31 cellular contexts compared by ENCODE assay signal in the genomic region with DNA sequence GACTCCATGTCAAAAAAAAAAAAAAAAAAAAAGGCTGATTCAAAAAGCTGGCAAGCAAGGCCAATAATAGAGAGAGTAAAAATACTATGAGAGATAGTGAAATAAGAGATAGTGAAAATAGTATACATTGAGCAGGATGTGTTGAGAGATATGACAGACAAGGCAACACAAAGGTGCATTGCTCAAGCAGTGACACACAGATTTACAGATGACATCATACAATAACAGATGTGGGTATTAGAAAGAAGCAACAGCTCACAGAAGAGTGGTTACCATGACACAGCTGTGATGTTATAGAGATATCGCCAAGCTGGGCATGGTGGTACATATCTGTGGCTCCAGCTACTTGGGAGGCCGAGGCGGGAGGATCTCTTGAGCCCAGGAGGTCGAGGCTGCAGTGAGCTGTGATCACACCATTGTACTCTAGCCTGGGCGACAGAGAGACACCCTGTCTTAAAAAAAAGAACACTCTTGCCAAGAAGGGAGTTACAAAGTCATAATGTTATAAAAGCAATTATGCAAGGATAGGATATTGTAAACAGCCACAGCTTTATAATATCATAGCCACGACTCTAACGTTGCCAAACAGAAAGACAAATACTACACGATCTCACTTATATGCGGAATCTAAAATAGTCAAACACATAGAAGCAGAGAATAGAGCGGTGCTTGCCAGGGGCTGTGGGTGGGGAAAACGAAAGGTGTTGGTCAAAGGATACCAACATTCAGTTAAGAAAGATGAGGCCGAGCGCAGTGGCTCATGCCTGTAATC. TPM values are rescaled to one million over a fixed set of nuclear protein-coding genes. Genes with fewer than 3 reads are reported as not detected.
DNase-seq lines count a peak whose midpoint lies in the region; ATAC-seq and TF ChIP-seq lines count a peak whose summit lies in the region.
"Had no signal": no experiment of that assay in that cellular context is flagged by ENCODE, and none has a peak within 500 bp of the region (broad histone marks: within the 10 kb centered on the region; RNA-seq: fewer than 3 reads in every experiment).

No MANE protein-coding gene starts in this region.

- H3K4me1 Mint-ChIP-seq in progenitor cell of endocrine pancreas (ENCODE audit: low read depth), result no peaks in the 10 kb centered on the region
- H3K4me1 Mint-ChIP-seq: endodermal cell, neural crest cell had no signal

- WGBS in trophoblast cell (ENCODE audit: extremely low coverage, insufficient coverage, insufficient read length), result no CpG with 5 or more reads among the region's 13 CpGs

- no peaks in the 10 kb centered on the region for H3K4me1 ChIP-seq in HEK293 (ENCODE audit: control insufficient read depth, insufficient read depth, low read length)
- no peaks in the 10 kb centered on the region for H3K4me1 ChIP-seq in trophoblast cell (ENCODE audit: control insufficient read depth in 1 of 2, insufficient read depth in 2 of 2, low read length in 2 of 2)
- H3K4me1 ChIP-seq: adrenal gland, pancreas had no signal

- H3K36me3 ChIP-seq in HEK293 (ENCODE audit: control insufficient read depth in 2 of 2, insufficient read depth in 1 of 2, low read length in 2 of 2), result peaks cover 0 to 4% of the 10 kb centered on the region in 2 experiments; a peak in 1 of 3 replicates
- H3K36me3 ChIP-seq in trophoblast cell (ENCODE audit: control insufficient read depth in 1 of 2, insufficient read depth in 2 of 2, low read length in 2 of 2), result no peaks in the 10 kb centered on the region
- H3K36me3 ChIP-seq: adrenal gland, MG63, pancreas had no signal

- no peak for ATAC-seq in HG03432 (IDR thresholded peaks at IDR 0.05; ENCODE audit: unreplicated experiment)
- no peak for ATAC-seq in GM18868 (IDR thresholded peaks at IDR 0.05; ENCODE audit: unreplicated experiment)
- ATAC-seq: activated T-cell treated with anti-CD3 and anti-CD28 coated beads, Interleukin-2, amount 50 U/mL, for 72 hours; pancreas had no signal

- no peaks in the 10 kb centered on the region for H3K79me1 ChIP-seq in trophoblast cell (ENCODE audit: low read length)

- H3K9me3 ChIP-seq in HEK293 (ENCODE audit: control insufficient read depth, insufficient read depth, low read depth, low read length), result no peaks in the 10 kb centered on the region
- peaks cover 2% of the 10 kb centered on the region for H3K9me3 ChIP-seq in trophoblast cell (ENCODE audit: insufficient read depth, low read depth, low read length)
- H3K9me3 ChIP-seq: adrenal gland, MG63, pancreas had no signal

- no peak overlapping the region for H3K4ac ChIP-seq in trophoblast cell (ENCODE audit: low read depth, low read length)

- H4K12ac ChIP-seq in trophoblast cell (ENCODE audit: low read depth, low read length), result no peak overlapping the region

- DNase-seq in NCI-H226, result peak; percentile 30
- peak; percentile 77 for DNase-seq in epithelial cell of esophagus (ENCODE audit: low read depth)
- peak; percentile 65 to 87 for DNase-seq in trophoblast cell
- DNase-seq in progenitor cell of endocrine pancreas (ENCODE audit: low spot score, unreplicated experiment), result no peak
- no peak for DNase-seq in NCI-H1930 (lab: John Stamatoyannopoulos, UW)
- DNase-seq: activated B cell treated with CpG ODN at 0.5 μM for 24 hours; activated naive CD4-positive, alpha-beta T cell treated with Interleukin-2 at 50 U/mL for 16 hours; activated T-cell treated with anti-CD3 and anti-CD28 coated beads, Interleukin-2, amount 50 U/mL, for 72 hours; adrenal gland; C1 segment of cervical spinal cord; dermis blood vessel endothelial cell; endodermal cell; hippocampal formation; KBM-7; MG63; NCI-H1436 treated with DMSO at 0.1 percent for 48 hours; NCI-H2107; NCI-H446; NCI-H774; pancreas; retina; stimulated activated naive CD4-positive, alpha-beta T cell; T-helper 1 cell had no signal

- no peak overlapping the region for H3K18ac ChIP-seq in trophoblast cell (ENCODE audit: low read length)

- H2BK12ac ChIP-seq in trophoblast cell (ENCODE audit: low read length), result no peak overlapping the region

- no peak overlapping the region for H2AFZ ChIP-seq in trophoblast cell (ENCODE audit: insufficient read depth, low read length, poor library complexity)

- H3K79me2 ChIP-seq in trophoblast cell (ENCODE audit: control insufficient read depth, insufficient read depth, low read length, poor library complexity), result no peaks in the 10 kb centered on the region

- no peak overlapping the region for H3K4me2 ChIP-seq in trophoblast cell (ENCODE audit: low read length)

- H3K27ac Mint-ChIP-seq in progenitor cell of endocrine pancreas, result no peak overlapping the region
- H3K27ac Mint-ChIP-seq: activated B cell treated with CpG ODN at 0.5 μM for 24 hours; activated T-cell treated with anti-CD3 and anti-CD28 coated beads, Interleukin-2, amount 50 U/mL, for 72 hours; endodermal cell had no signal

- no peak overlapping the region for H4K91ac ChIP-seq in trophoblast cell (ENCODE audit: low read depth, low read length)

- no peak for TF ChIP-seq CTCF in HEK293 (tag by site-specific recombination; IDR thresholded peaks at IDR 0.05)
- no peak for TF ChIP-seq CTCF in epithelial cell of esophagus (IDR thresholded peaks at IDR 0.05; ENCODE audit: insufficient read depth, low read depth, low read length, missing control alignments)
- no peak for TF ChIP-seq CTCF in progenitor cell of endocrine pancreas (IDR thresholded peaks at IDR 0.05; ENCODE audit: unreplicated experiment)

- H2AK5ac ChIP-seq in trophoblast cell (ENCODE audit: low read length), result no peak overlapping the region

- H3K4me3 ChIP-seq in HEK293 (ENCODE audit: low read depth, low read length) (no peak overlapping the region), epithelial cell of esophagus (ENCODE audit: low read length) (no peak overlapping the region), trophoblast cell (ENCODE audit: low read depth, low read length) (no peak overlapping the region)
- H3K4me3 ChIP-seq: adrenal gland, MG63, pancreas, skin epidermis had no signal

- H2BK120ac ChIP-seq in trophoblast cell (ENCODE audit: insufficient read depth, low read length, poor library complexity), result no peak overlapping the region

- no peak overlapping the region for H3K23ac ChIP-seq in trophoblast cell (ENCODE audit: low read length)

- no peak overlapping the region for H3K4me3 Mint-ChIP-seq in progenitor cell of endocrine pancreas (ENCODE audit: low read depth)
- H3K4me3 Mint-ChIP-seq: activated B cell treated with CpG ODN at 0.5 μM for 24 hours; activated T-cell treated with anti-CD3 and anti-CD28 coated beads, Interleukin-2, amount 50 U/mL, for 72 hours; endodermal cell; neural crest cell had no signal

- no peaks in the 10 kb centered on the region for H3K36me3 Mint-ChIP-seq in progenitor cell of endocrine pancreas (ENCODE audit: insufficient read depth)

- H3K27ac ChIP-seq in HEK293 (ENCODE audit: extremely low read depth, low read depth, low read length), result no peak overlapping the region
- H3K27ac ChIP-seq in trophoblast cell (ENCODE audit: low read depth, low read length), result no peak overlapping the region
- H3K27ac ChIP-seq: adrenal gland, pancreas, skin epidermis had no signal

- no peak overlapping the region for H3K9ac ChIP-seq in trophoblast cell (ENCODE audit: low read length)

- POLR2A ChIA-PET in HEK293 (lab: Yijun Ruan, JAX), result interaction anchor here (0.6 kb wide), 2 partner anchors 12 to 13 kb away, joined by 4 to 6 read pairs; no protein-coding TSS in a partner anchor

- peaks cover 16% of the 10 kb centered on the region for H3K27me3 Mint-ChIP-seq in progenitor cell of endocrine pancreas
- H3K27me3 Mint-ChIP-seq: activated B cell treated with CpG ODN at 0.5 μM for 24 hours had no signal

- no peaks in the 10 kb centered on the region for H3K27me3 ChIP-seq in trophoblast cell (ENCODE audit: insufficient read depth, low read length)
- H3K27me3 ChIP-seq: MG63, pancreas had no signal

- H2BK5ac ChIP-seq in trophoblast cell (ENCODE audit: low read depth, low read length, poor library complexity), result no peak overlapping the region

- CTCF ChIA-PET in HEK293 (lab: Yijun Ruan, JAX), result interaction anchor here (0.6 kb wide), 1 partner anchor 317 kb away, joined by 3 read pairs; no protein-coding TSS in a partner anchor

- H4K8ac ChIP-seq in trophoblast cell (ENCODE audit: low read depth, low read length), result no peak overlapping the region

- no peak overlapping the region for H3K14ac ChIP-seq in trophoblast cell (ENCODE audit: low read length)

- H3K9me3 Mint-ChIP-seq in progenitor cell of endocrine pancreas (ENCODE audit: low read depth), result peaks cover 3% of the 10 kb centered on the region
- H3K9me3 Mint-ChIP-seq: activated T-cell treated with anti-CD3 and anti-CD28 coated beads, Interleukin-2, amount 50 U/mL, for 72 hours had no signal

TF ChIP-seq in HEK293, 187 proteins besides CTCF, POLR2A, EP300 and RAD21 (continues in another document):
- TF ChIP-seq ZFP41 (tag by site-specific recombination; IDR thresholded peaks at IDR 0.05; ENCODE audit: borderline replicate concordance), result no peak
- peak; percentile 95 for TF ChIP-seq ZNF184 (tag by site-specific recombination; IDR thresholded peaks at IDR 0.05)
- peak; percentile 74 for TF ChIP-seq SCRT2 (tag by site-specific recombination; IDR thresholded peaks at IDR 0.05)
- peak; percentile 76; the same call in 1 of the 2 replicates for TF ChIP-seq ZBTB21 (tag by site-specific recombination; IDR thresholded peaks at IDR 0.05)
- TF ChIP-seq, protein P1, sequence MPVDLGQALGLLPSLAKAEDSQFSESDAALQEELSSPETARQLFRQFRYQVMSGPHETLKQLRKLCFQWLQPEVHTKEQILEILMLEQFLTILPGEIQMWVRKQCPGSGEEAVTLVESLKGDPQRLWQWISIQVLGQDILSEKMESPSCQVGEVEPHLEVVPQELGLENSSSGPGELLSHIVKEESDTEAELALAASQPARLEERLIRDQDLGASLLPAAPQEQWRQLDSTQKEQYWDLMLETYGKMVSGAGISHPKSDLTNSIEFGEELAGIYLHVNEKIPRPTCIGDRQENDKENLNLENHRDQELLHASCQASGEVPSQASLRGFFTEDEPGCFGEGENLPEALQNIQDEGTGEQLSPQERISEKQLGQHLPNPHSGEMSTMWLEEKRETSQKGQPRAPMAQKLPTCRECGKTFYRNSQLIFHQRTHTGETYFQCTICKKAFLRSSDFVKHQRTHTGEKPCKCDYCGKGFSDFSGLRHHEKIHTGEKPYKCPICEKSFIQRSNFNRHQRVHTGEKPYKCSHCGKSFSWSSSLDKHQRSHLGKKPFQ (tag by site-specific recombination; IDR thresholded peaks at IDR 0.05), result no peak
- peak; percentile 69 for TF ChIP-seq ZNF629 (tag by site-specific recombination; IDR thresholded peaks at IDR 0.05)

RNA-seq across cellular contexts. Expression of a gene that starts 10.3 kb away (rescaled TPM):
- polyA plus RNA-seq in trophoblast cell (2013), result 0.70 and 0.87 TPM in 2 replicates
- 0.53 TPM in 1 of 2 replicates, not detected in the other for total RNA-seq in progenitor cell of endocrine pancreas
- polyA plus RNA-seq: pancreas had no signal

RNA-seq across cellular contexts. Expression of a gene that starts 39.0 kb away (rescaled TPM):
- 0.08 TPM in 1 of 2 replicates, not detected in the other for polyA plus RNA-seq in trophoblast cell (2013)
- 41.7 and 43.4 TPM in 2 replicates for total RNA-seq in progenitor cell of endocrine pancreas
- total RNA-seq: dermis blood vessel endothelial cell, fibroblast of lung had no signal
- polyA plus RNA-seq: fibroblast of lung had no signal

RNA-seq across cellular contexts. Expression of a gene that starts 49.8 kb away (rescaled TPM):
- polyA plus RNA-seq in trophoblast cell (2013), result not detected in 2 replicates
- total RNA-seq in progenitor cell of endocrine pancreas, result not detected in 2 replicates
- total RNA-seq: dermis blood vessel endothelial cell, fibroblast of lung, neural crest cell, SK-MEL-5, urinary bladder had no signal
- polyA plus RNA-seq: fibroblast of lung, pancreas, urinary bladder had no signal

RNA-seq across cellular contexts. Expression of a gene that starts 59.5 kb away (rescaled TPM):
- polyA plus RNA-seq in trophoblast cell (2013), result 0.06 and 0.08 TPM in 2 replicates
- total RNA-seq in progenitor cell of endocrine pancreas, result 0.47 and 0.67 TPM in 2 replicates
- total RNA-seq: dermis blood vessel endothelial cell, fibroblast of lung, neural crest cell, SK-MEL-5 had no signal
- polyA plus RNA-seq: fibroblast of lung had no signal

Comparison
In these comparisons a context has a peak if more than half of its experiments do, and no peak if none do; other contexts are left out.
1. DNase-seq: peak in NCI-H226 (single experiment), epithelial cell of esophagus (single experiment) and trophoblast cell (2 of 2); none in progenitor cell of endocrine pancreas (single experiment) and NCI-H1930 (0 of 2).